1 cellular context compared by ENCODE assay signal in the genomic region with DNA sequence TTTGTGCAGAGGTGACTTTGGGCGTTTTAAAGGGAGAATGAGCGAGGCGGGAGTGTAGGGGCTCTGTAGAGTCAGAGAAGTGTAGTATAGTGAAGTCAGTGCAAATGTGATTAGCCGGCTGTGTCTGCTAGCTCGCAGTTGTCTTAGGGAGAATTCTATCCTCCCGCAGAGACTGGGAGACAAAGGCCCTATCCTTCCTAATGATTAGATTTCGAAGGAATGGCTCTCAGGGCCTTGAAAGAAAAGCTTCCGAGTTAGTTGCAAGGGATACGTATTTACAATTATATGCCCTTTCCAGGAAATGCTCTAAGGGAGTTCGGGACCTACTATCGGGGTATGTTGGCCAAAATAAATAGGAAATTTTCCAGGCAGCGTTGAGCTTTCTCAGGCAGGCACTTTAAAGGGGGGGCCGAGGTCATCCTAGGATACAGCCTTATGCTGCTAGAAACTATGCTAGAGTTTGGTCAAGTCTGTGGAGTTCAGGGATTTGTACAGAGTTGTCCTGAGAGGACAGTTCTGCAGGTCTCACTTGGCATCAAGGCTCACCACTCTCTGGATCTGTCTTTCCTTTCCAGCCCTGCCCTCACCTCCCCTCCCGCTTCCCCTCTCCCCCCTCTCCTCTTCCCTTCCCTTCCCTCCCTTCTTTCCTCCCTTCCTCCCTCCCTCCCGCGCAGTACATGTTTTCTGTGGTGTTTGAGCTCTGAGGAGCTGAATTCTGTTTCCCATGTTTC.
TF ChIP-seq lines count a peak whose summit lies in the region.

No MANE protein-coding gene starts in this region.

TF ChIP-seq in H1, 55 proteins besides CTCF, POLR2A, EP300 and RAD21:
- TF ChIP-seq JUN (IDR thresholded peaks at IDR 0.05; ENCODE audit: low read depth, low read length) (no peak), KDM4A (IDR thresholded peaks at IDR 0.05; ENCODE audit: low read depth, low read length, severe bottlenecking) (peak; percentile 1)
